Comparison of ENCODE assay signal across 8 cellular contexts in genomic region chr12:102879144-102879763, GRCh38. TPM values are rescaled to one million over a fixed set of nuclear protein-coding genes. Genes with fewer than 3 reads are reported as not detected.
A peak's percentile ranks its signal among the peaks of the same experiment; 100 is the strongest.
DNase-seq lines count a peak whose midpoint lies in the region; ATAC-seq and TF ChIP-seq lines count a peak whose summit lies in the region.

No MANE protein-coding gene starts in this region.

- H3K4me3 Mint-ChIP-seq in activated CD4-positive, alpha-beta T cell treated with anti-CD3 and anti-CD28 coated beads for 36 hours, result no peak overlapping the region
- no peak overlapping the region for H3K4me3 Mint-ChIP-seq in neural progenitor cell

- no peak overlapping the region for H3K27ac ChIP-seq in SJSA1
- no peak overlapping the region for H3K27ac ChIP-seq in neural progenitor cell

- intact Hi-C loops in activated CD4-positive, alpha-beta T cell treated with anti-CD3 and anti-CD28 coated beads for 36 hours (cut with DNase I, micrococcal nuclease), result loop anchor here in 1 of 2 experiments (5.0 kb wide), 1 partner anchor 942 kb away; no protein-coding TSS in a partner anchor

- no peaks in the 10 kb centered on the region for H4K20me1 ChIP-seq in neural progenitor cell (ENCODE audit: low read depth)

- no peaks in the 10 kb centered on the region for H3K4me1 Mint-ChIP-seq in activated CD4-positive, alpha-beta T cell treated with anti-CD3 and anti-CD28 coated beads for 36 hours
- peaks cover 21% of the 10 kb centered on the region for H3K4me1 Mint-ChIP-seq in neural progenitor cell

- CTCF ChIA-PET in activated CD4-positive, alpha-beta T cell treated with anti-CD3 and anti-CD28 coated beads for 36 hours (lab: Charles Lee), result interaction anchor here (0.7 to 1.2 kb wide), 3 partner anchors 12 to 136 kb away, joined by 3 to 4 read pairs (median 3); no protein-coding TSS in a partner anchor

- H3K4me3 ChIP-seq in SJSA1, result no peak overlapping the region
- H3K4me3 ChIP-seq in neural progenitor cell, result no peak overlapping the region

- H3K9me3 ChIP-seq in SJSA1 (replicated peaks), result no peaks in the 10 kb centered on the region
- H3K9me3 ChIP-seq in neural progenitor cell (ENCODE audit: low read depth), result no peaks in the 10 kb centered on the region

- peak; percentile 80 for TF ChIP-seq CTCF in neural progenitor cell (IDR thresholded peaks at IDR 0.05)

- H3K27me3 ChIP-seq in SJSA1 (replicated peaks) (no peaks in the 10 kb centered on the region), neural progenitor cell (peaks cover 24% of the 10 kb centered on the region)

- no peak overlapping the region for H2AFZ ChIP-seq in neural progenitor cell (replicated peaks)

- H3K9me3 Mint-ChIP-seq in activated CD4-positive, alpha-beta T cell treated with anti-CD3 and anti-CD28 coated beads for 36 hours (ENCODE audit: low read depth), result no peaks in the 10 kb centered on the region
- H3K9me3 Mint-ChIP-seq in neural progenitor cell, result no peaks in the 10 kb centered on the region

- H3K36me3 Mint-ChIP-seq in activated CD4-positive, alpha-beta T cell treated with anti-CD3 and anti-CD28 coated beads for 36 hours (ENCODE audit: low read depth), result no peaks in the 10 kb centered on the region
- H3K36me3 Mint-ChIP-seq in neural progenitor cell, result no peaks in the 10 kb centered on the region

- H3K4me1 ChIP-seq in SJSA1 (replicated peaks) (0 out of 2 replicates have a peak, but pooled peaks cover 3% of the 10 kb centered on the region), neural progenitor cell (peaks cover 10% of the 10 kb centered on the region)

- H3K9ac ChIP-seq in neural progenitor cell, result no peak overlapping the region

- no peak overlapping the region for H3K4me2 ChIP-seq in neural progenitor cell

- ATAC-seq in activated CD4-positive, alpha-beta T cell treated with anti-CD3 and anti-CD28 coated beads for 36 hours, result peak; percentile 81
- ATAC-seq in HG03045 (IDR thresholded peaks at IDR 0.05; ENCODE audit: unreplicated experiment), result no peak

- POLR2A ChIA-PET in activated CD4-positive, alpha-beta T cell treated with anti-CD3 and anti-CD28 coated beads for 36 hours (lab: Charles Lee), result interaction anchor here (0.6 kb wide), 1 partner anchor 1863 kb away, joined by 3 read pairs; no protein-coding TSS in a partner anchor

- peak; percentile 50 for DNase-seq in activated CD4-positive, alpha-beta T cell treated with anti-CD3 and anti-CD28 coated beads for 36 hours
- DNase-seq in activated CD4-positive, alpha-beta T cell treated with anti-CD3 and anti-CD28 coated beads, Interleukin-2, amount 50 U/mL, for 4 hours, result no peak
- DNase-seq in HCEC 1CT (peak; percentile 15), NCI-H1417 (lab: John Stamatoyannopoulos, UW) (peak; percentile 81 to 98 (median 91)), SJSA1 (ENCODE audit: low read depth in 1 of 2, low spot score in 2 of 2) (peak; percentile 25 to 45), fibroblast of gingiva (ENCODE audit: low read depth) (peak; percentile 16), neural progenitor cell (ENCODE audit: low spot score) (peak; percentile 86)

- H3F3A ChIP-seq in neural progenitor cell (ENCODE audit: low read depth), result peaks cover 8% of the 10 kb centered on the region

- H3K27ac Mint-ChIP-seq in activated CD4-positive, alpha-beta T cell treated with anti-CD3 and anti-CD28 coated beads for 36 hours, result no peak overlapping the region
- no peak overlapping the region for H3K27ac Mint-ChIP-seq in neural progenitor cell

- H3K79me2 ChIP-seq in neural progenitor cell (ENCODE audit: low read depth), result no peaks in the 10 kb centered on the region

- H3K36me3 ChIP-seq in SJSA1, result no peaks in the 10 kb centered on the region
- H3K36me3 ChIP-seq in neural progenitor cell, result no peaks in the 10 kb centered on the region

- H3K27me3 Mint-ChIP-seq in activated CD4-positive, alpha-beta T cell treated with anti-CD3 and anti-CD28 coated beads for 36 hours, result peaks cover 14% of the 10 kb centered on the region
- H3K27me3 Mint-ChIP-seq in neural progenitor cell (ENCODE audit: insufficient read depth, low read depth), result peaks cover 12% of the 10 kb centered on the region

RNA-seq across cellular contexts. Expression of gene PAH, which starts 37.8 kb away (rescaled TPM):
- not detected for total RNA-seq in activated CD4-positive, alpha-beta T cell treated with anti-CD3 and anti-CD28 coated beads for 36 hours
- not detected in 2 replicates for total RNA-seq in SJSA1 (2014; rRNA removed; shearing (Covaris generic))
- total RNA-seq in neural progenitor cell (ENCODE audit: low replicate concordance), result 0.06 and 0.07 TPM in 2 replicates

Comparison
In these comparisons a context has a peak if more than half of its experiments do, and no peak if none do; other contexts are left out.
1. DNase-seq: peak in activated CD4-positive, alpha-beta T cell treated with anti-CD3 and anti-CD28 coated beads for 36 hours (single experiment), HCEC 1CT (single experiment), NCI-H1417 (3 of 3), SJSA1 (2 of 2), fibroblast of gingiva (single experiment) and neural progenitor cell (single experiment); none in activated CD4-positive, alpha-beta T cell treated with anti-CD3 and anti-CD28 coated beads, Interleukin-2, amount 50 U/mL, for 4 hours (0 of 2).